Comparison of ENCODE assay signal across 14 cellular contexts in the genomic region with DNA sequence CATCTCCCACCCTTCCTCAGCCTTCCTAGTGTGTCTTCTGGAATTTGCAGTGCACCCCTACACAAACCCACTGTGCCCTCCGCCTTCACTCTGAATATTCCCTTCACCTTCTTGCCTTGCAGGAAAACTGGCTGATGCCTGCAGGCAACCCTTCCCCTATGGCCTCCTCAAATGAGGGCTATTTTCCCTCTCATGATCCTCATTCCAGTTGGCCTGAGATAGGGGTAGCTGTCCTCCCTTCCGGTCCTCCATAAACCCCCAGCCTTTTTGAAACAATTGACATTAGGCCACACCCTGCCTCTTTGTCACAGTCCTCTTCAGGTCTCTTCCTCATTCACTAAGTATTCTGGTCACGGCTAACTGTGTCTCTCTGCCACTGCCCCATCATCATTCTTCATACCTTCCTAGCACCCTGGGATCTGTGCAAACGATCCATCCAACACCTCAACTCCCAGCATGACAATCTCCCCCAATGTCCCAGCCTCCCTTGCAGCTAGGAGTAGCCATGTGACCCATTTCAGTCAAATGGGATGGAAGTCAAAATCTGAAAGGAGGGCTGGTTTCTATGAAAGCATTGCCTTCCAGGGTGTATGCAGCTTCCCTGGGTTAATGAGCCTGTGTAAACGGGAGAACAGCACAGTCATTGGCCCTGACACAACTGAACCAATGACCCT. TPM values are rescaled to one million over a fixed set of nuclear protein-coding genes. Genes with fewer than 3 reads are reported as not detected.
A peak's percentile ranks its signal among the peaks of the same experiment; 100 is the strongest.
DNase-seq lines count a peak whose midpoint lies in the region; ATAC-seq, FAIRE-seq and TF ChIP-seq lines count a peak whose summit lies in the region.
"Had no signal": no experiment of that assay in that cellular context is flagged by ENCODE, and none has a peak within 500 bp of the region (broad histone marks: within the 10 kb centered on the region; RNA-seq: fewer than 3 reads in every experiment).

No MANE protein-coding gene starts in this region.

- H2BK12ac ChIP-seq in trophoblast cell (ENCODE audit: low read length) = no peak overlapping the region

- dilution Hi-C loops in keratinocyte (cut with MboI; ENCODE audit: extremely low pct_ligation_motif_present, low sequenced_read_pairs) = no loop called here

- H2AFZ ChIP-seq in astrocyte (ENCODE audit: low read depth, low read length) = no peak overlapping the region
- peak overlapping the region; percentile 88 for H2AFZ ChIP-seq in keratinocyte (ENCODE audit: control insufficient read depth, low read length)
- no peak overlapping the region for H2AFZ ChIP-seq in trophoblast cell (ENCODE audit: insufficient read depth, low read length, poor library complexity)

- H3K9ac ChIP-seq in astrocyte (ENCODE audit: low read length) (no peak overlapping the region), keratinocyte (ENCODE audit: control insufficient read depth, extremely low read depth, insufficient read depth, low read length) (no peak overlapping the region), trophoblast cell (ENCODE audit: low read length) (no peak overlapping the region)
- H3K9ac ChIP-seq: BLaER1 had no signal

- H3K4me1 Mint-ChIP-seq in Caco-2 (ENCODE audit: low read depth, unreplicated experiment) (peaks cover 10% of the 10 kb centered on the region), astrocyte (ENCODE audit: low read depth, unreplicated experiment) (peaks cover 3% of the 10 kb centered on the region)
- H3K4me1 Mint-ChIP-seq: CD8-positive, alpha-beta memory T cell had no signal

- ATAC-seq in sciatic nerve = no peak

- H3K4me3 ChIP-seq in Caco-2 (ENCODE audit: low read depth, low read length) (no peak overlapping the region), astrocyte (ENCODE audit: insufficient read depth, low read depth, low read length) (no peak overlapping the region), keratinocyte (ENCODE audit: control insufficient read depth in 2 of 3, extremely low read depth in 1 of 3, insufficient read depth in 2 of 3, low read depth in 1 of 3, low read length in 3 of 3) (no peak overlapping the region), trophoblast cell (ENCODE audit: low read depth, low read length) (no peak overlapping the region), ascending aorta (no peak overlapping the region)
- H3K4me3 ChIP-seq: BLaER1 had no signal

- peaks cover 13% of the 10 kb centered on the region for H3K9me3 Mint-ChIP-seq in Caco-2 (ENCODE audit: unreplicated experiment)
- peaks cover 4% of the 10 kb centered on the region for H3K9me3 Mint-ChIP-seq in astrocyte (ENCODE audit: unreplicated experiment)

- H4K20me1 ChIP-seq in astrocyte (ENCODE audit: insufficient read depth, low read length) (no peaks in the 10 kb centered on the region), keratinocyte (ENCODE audit: control insufficient read depth, extremely low read depth, insufficient read depth, low read length) (no peaks in the 10 kb centered on the region)
- H4K20me1 ChIP-seq: BLaER1 had no signal

- H3K36me3 ChIP-seq in Caco-2 (ENCODE audit: control insufficient read depth, insufficient read depth, low read length) = no peaks in the 10 kb centered on the region
- no peaks in the 10 kb centered on the region for H3K36me3 ChIP-seq in astrocyte (ENCODE audit: insufficient read depth, low read length)
- H3K36me3 ChIP-seq in keratinocyte (ENCODE audit: control insufficient read depth in 2 of 2, extremely low read depth in 1 of 2, insufficient read depth in 2 of 2, low read length in 2 of 2) = no peaks in the 10 kb centered on the region
- H3K36me3 ChIP-seq in trophoblast cell (ENCODE audit: control insufficient read depth in 1 of 2, insufficient read depth in 2 of 2, low read length in 2 of 2) = no peaks in the 10 kb centered on the region
- no peaks in the 10 kb centered on the region for H3K36me3 ChIP-seq in ascending aorta
- H3K36me3 ChIP-seq: BLaER1 had no signal

- H3K36me3 Mint-ChIP-seq in Caco-2 (ENCODE audit: insufficient read depth, unreplicated experiment) = no peaks in the 10 kb centered on the region
- no peaks in the 10 kb centered on the region for H3K36me3 Mint-ChIP-seq in astrocyte (ENCODE audit: low read depth, unreplicated experiment)

- H3K79me2 ChIP-seq in astrocyte (ENCODE audit: insufficient read depth, low read length) (no peaks in the 10 kb centered on the region), keratinocyte (ENCODE audit: control insufficient read depth, insufficient read depth, low read length) (no peaks in the 10 kb centered on the region), trophoblast cell (ENCODE audit: control insufficient read depth, insufficient read depth, low read length, poor library complexity) (no peaks in the 10 kb centered on the region)

- FAIRE-seq in astrocyte (lab: Jason Lieb, UNC) = no peak
- FAIRE-seq in keratinocyte (lab: Jason Lieb, UNC) = no peak

- no peak overlapping the region for H3K4ac ChIP-seq in trophoblast cell (ENCODE audit: low read depth, low read length)

- H2BK5ac ChIP-seq in trophoblast cell (ENCODE audit: low read depth, low read length, poor library complexity) = no peak overlapping the region

- H3K4me2 ChIP-seq in astrocyte (ENCODE audit: low read length) (no peak overlapping the region), keratinocyte (ENCODE audit: control insufficient read depth, extremely low read depth, insufficient read depth, low read depth, low read length) (no peak overlapping the region), trophoblast cell (ENCODE audit: low read length) (peak overlapping the region; percentile 44)
- H3K4me2 ChIP-seq: BLaER1 had no signal

- POLR2A ChIA-PET in Caco-2 (lab: Charles Lee) = interaction anchor here (2.0 kb wide), 1 partner anchor 8 kb away, joined by 10 read pairs; the partner anchor contains the start of gene TICRR

- H3K4me3 Mint-ChIP-seq in Caco-2 (ENCODE audit: unreplicated experiment) (no peak overlapping the region), astrocyte (ENCODE audit: unreplicated experiment) (no peak overlapping the region)
- H3K4me3 Mint-ChIP-seq: CD8-positive, alpha-beta memory T cell had no signal

- H3K27me3 ChIP-seq in Caco-2 (replicated peaks; ENCODE audit: control insufficient read depth, insufficient read depth, low read length) (no peaks in the 10 kb centered on the region), astrocyte (ENCODE audit: insufficient read depth, low read length) (peaks cover 4% of the 10 kb centered on the region), keratinocyte (ENCODE audit: control insufficient read depth, extremely low read depth, insufficient read depth, low read length) (no peaks in the 10 kb centered on the region), trophoblast cell (ENCODE audit: insufficient read depth, low read length) (no peaks in the 10 kb centered on the region), ascending aorta (no peaks in the 10 kb centered on the region)
- H3K27me3 ChIP-seq: BLaER1 had no signal

- no peak for TF ChIP-seq CTCF in Caco-2 (IDR thresholded peaks at IDR 0.05; ENCODE audit: insufficient read depth in 1 of 2, low read depth in 1 of 2, low read length in 1 of 2, severe bottlenecking in 1 of 2, unreplicated experiment in 1 of 2)
- no peak for TF ChIP-seq CTCF in astrocyte (IDR thresholded peaks at IDR 0.05; ENCODE audit: insufficient read depth, low read depth, low read length)
- TF ChIP-seq CTCF in keratinocyte (optimal IDR thresholded peaks at IDR 0.05 in 1 of 3, IDR thresholded peaks at IDR 0.05 in 1 of 3, conservative IDR thresholded peaks at IDR 0.05 in 1 of 3; ENCODE audit: extremely low read depth in 1 of 3, insufficient read depth in 2 of 3, low read length in 3 of 3) = no peak
- TF ChIP-seq CTCF in ascending aorta (IDR thresholded peaks at IDR 0.05) = no peak

- peak overlapping the region; percentile 46 for H4K91ac ChIP-seq in trophoblast cell (ENCODE audit: low read depth, low read length)

- no CpG with 5 or more reads among the region's 5 CpGs for WGBS in trophoblast cell (ENCODE audit: extremely low coverage, insufficient coverage, insufficient read length)

- intact Hi-C loops in Caco-2 (cut with micrococcal nuclease; ENCODE audit: unreplicated experiment) (no loop called here), sciatic nerve (cut with DNase I) (no loop called here), ascending aorta (cut with DNase I) (no loop called here)

- H3K27me3 Mint-ChIP-seq in Caco-2 (ENCODE audit: insufficient read depth, unreplicated experiment) = peaks cover under 1% of the 10 kb centered on the region
- H3K27me3 Mint-ChIP-seq in astrocyte (ENCODE audit: low read depth, unreplicated experiment) = peaks cover 7% of the 10 kb centered on the region

- no peaks in the 10 kb centered on the region for H3K9me1 ChIP-seq in keratinocyte (ENCODE audit: control insufficient read depth, extremely low read depth, insufficient read depth, low read length)

- H3K27ac ChIP-seq in astrocyte (ENCODE audit: low read depth, low read length) = no peak overlapping the region
- H3K27ac ChIP-seq in keratinocyte (ENCODE audit: control insufficient read depth, insufficient read depth, low read length) = no peak overlapping the region
- H3K27ac ChIP-seq in trophoblast cell (ENCODE audit: low read depth, low read length) = peak overlapping the region; percentile 23
- H3K27ac ChIP-seq in ascending aorta = no peak overlapping the region
- H3K27ac ChIP-seq: BLaER1, HL-60 had no signal

- no peak overlapping the region for H2BK120ac ChIP-seq in trophoblast cell (ENCODE audit: insufficient read depth, low read length, poor library complexity)

- BruUV-seq in Caco-2 (replicated peaks; lab: Mats Ljungman, UMichigan) = no TSS peak

- no peak overlapping the region for H3K23ac ChIP-seq in trophoblast cell (ENCODE audit: low read length)

- H2AK5ac ChIP-seq in trophoblast cell (ENCODE audit: low read length) = no peak overlapping the region

- H3K14ac ChIP-seq in trophoblast cell (ENCODE audit: low read length) = no peak overlapping the region

- DNase-seq in Caco-2 = no peak
- no peak for DNase-seq in astrocyte (ENCODE audit: low read depth)
- no peak for DNase-seq in keratinocyte (ENCODE audit: low read depth, low spot score)
- peak; percentile 93 to 96 for DNase-seq in trophoblast cell
- DNase-seq in sciatic nerve (ENCODE audit: low spot score) = no peak
- DNase-seq in SK-N-DZ (ENCODE audit: low spot score) = no peak
- DNase-seq in ascending aorta (ENCODE audit: low spot score in 2 of 2) = no peak
- DNase-seq: AML-193; CD8-positive, alpha-beta memory T cell; DMS53; GF-D8; H7 had no signal

- CTCF ChIA-PET in Caco-2 (lab: Charles Lee) = no interaction called here

- no peak overlapping the region for H4K8ac ChIP-seq in trophoblast cell (ENCODE audit: low read depth, low read length)

- peak overlapping the region; percentile 27 for H3K27ac Mint-ChIP-seq in Caco-2 (ENCODE audit: unreplicated experiment)
- peak overlapping the region; percentile 23 for H3K27ac Mint-ChIP-seq in astrocyte (ENCODE audit: unreplicated experiment)

- no peak overlapping the region for H4K12ac ChIP-seq in trophoblast cell (ENCODE audit: low read depth, low read length)

- 0 out of 2 replicates have a peak, but pooled peaks cover 3% of the 10 kb centered on the region for H3K9me3 ChIP-seq in Caco-2
- peaks cover 5% of the 10 kb centered on the region for H3K9me3 ChIP-seq in astrocyte (ENCODE audit: insufficient read depth, low read depth, low read length)
- H3K9me3 ChIP-seq in keratinocyte (ENCODE audit: control insufficient read depth, low read depth, low read length) = no peaks in the 10 kb centered on the region
- no peaks in the 10 kb centered on the region for H3K9me3 ChIP-seq in trophoblast cell (ENCODE audit: insufficient read depth, low read depth, low read length)
- no peaks in the 10 kb centered on the region for H3K9me3 ChIP-seq in ascending aorta

- peaks cover 8% of the 10 kb centered on the region; the same call in 1 of the 2 replicates for H3K4me1 ChIP-seq in Caco-2
- H3K4me1 ChIP-seq in astrocyte (ENCODE audit: insufficient read depth, low read length) = no peaks in the 10 kb centered on the region
- H3K4me1 ChIP-seq in keratinocyte (ENCODE audit: control insufficient read depth, extremely low read depth, insufficient read depth, low read length) = peaks cover 7% of the 10 kb centered on the region
- peaks cover 0 to 4% of the 10 kb centered on the region in 2 experiments for H3K4me1 ChIP-seq in trophoblast cell (ENCODE audit: control insufficient read depth in 1 of 2, insufficient read depth in 2 of 2, low read length in 2 of 2)
- no peaks in the 10 kb centered on the region for H3K4me1 ChIP-seq in ascending aorta
- H3K4me1 ChIP-seq: BLaER1 had no signal

- H3K18ac ChIP-seq in trophoblast cell (ENCODE audit: low read length) = no peak overlapping the region

- peaks cover 3% of the 10 kb centered on the region for H3K79me1 ChIP-seq in trophoblast cell (ENCODE audit: low read length)

RNA-seq across cellular contexts. Expression of gene TICRR, which starts 8.5 kb away (rescaled TPM):
- total RNA-seq in Caco-2 (2022) (23.6 and 24.1 TPM in 2 replicates), astrocyte (2.8 and 2.9 TPM in 2 replicates), sciatic nerve (0.22 TPM), ascending aorta (not detected)
- polyA plus RNA-seq in keratinocyte = 0.82 to 4.0 TPM (median 2.9 TPM) in 3 replicates
- 0.06 TPM for polyA plus RNA-seq in keratinocyte (2011; ENCODE audit: low read depth)
- polyA plus RNA-seq in keratinocyte (2011; cell fraction: cytosol; rRNA removed) = 0.68 and 0.80 TPM in 2 replicates
- polyA plus RNA-seq in keratinocyte (2011; cell fraction: nucleus; rRNA removed) = 3.6 and 3.8 TPM in 2 replicates
- 0.07 and 3.0 TPM in 2 replicates for polyA plus RNA-seq in keratinocyte (2012; ENCODE audit: low replicate concordance)
- 1.5 to 8.2 TPM (median 6.0 TPM) in 3 replicates for polyA minus RNA-seq in keratinocyte
- polyA minus RNA-seq in keratinocyte (2011; cell fraction: cytosol; rRNA and poly(A)+ RNA removed) = 0.96 TPM
- polyA minus RNA-seq in keratinocyte (2011; cell fraction: nucleus; rRNA and poly(A)+ RNA removed) = 2.4 and 3.6 TPM in 2 replicates
- polyA plus RNA-seq in trophoblast cell (2013) = 6.2 and 7.2 TPM in 2 replicates
- polyA plus RNA-seq in SK-N-DZ (2014; cell fraction: cytosol; rRNA removed) = 11.6 and 14.1 TPM in 2 replicates
- polyA plus RNA-seq in SK-N-DZ (2014; cell fraction: nucleus; rRNA removed) = 16.8 and 30.2 TPM in 2 replicates
- polyA plus RNA-seq: CD8-positive, alpha-beta memory T cell had no signal

Comparison
In these comparisons a context has a peak if more than half of its experiments do, and no peak if none do; other contexts are left out.
1. DNase-seq: peak in trophoblast cell (2 of 2); none in Caco-2 (0 of 2), astrocyte (single experiment), keratinocyte (single experiment), sciatic nerve (single experiment), SK-N-DZ (single experiment) and ascending aorta (0 of 2).